9 cellular contexts compared by ENCODE assay signal in genomic region chr13:25170554-25171107, GRCh38. TPM values are rescaled to one million over a fixed set of nuclear protein-coding genes. Genes with fewer than 3 reads are reported as not detected.
DNase-seq lines count a peak whose midpoint lies in the region.
"Had no signal": no experiment of that assay in that cellular context is flagged by ENCODE, and none has a peak within 500 bp of the region (broad histone marks: within the 10 kb centered on the region; RNA-seq: fewer than 3 reads in every experiment).

No MANE protein-coding gene starts in this region.

- no peak overlapping the region for H2BK5ac ChIP-seq in neuronal stem cell (ENCODE audit: low read length)

- H3K4ac ChIP-seq in neuronal stem cell (ENCODE audit: low read length), result no peak overlapping the region

- H3K27me3 ChIP-seq in HUES6 (ENCODE audit: control insufficient read depth, insufficient read depth, low read length), result peaks cover 66% of the 10 kb centered on the region
- H3K27me3 ChIP-seq in neuronal stem cell (ENCODE audit: control insufficient read depth in 3 of 3, insufficient read depth in 3 of 3, low read depth in 1 of 3, low read length in 3 of 3), result peaks cover 16 to 31% (median 24%) of the 10 kb centered on the region in 3 experiments

- peak overlapping the region; percentile 39 for H2BK15ac ChIP-seq in neuronal stem cell (ENCODE audit: low read length)

- H3K79me1 ChIP-seq in neuronal stem cell (ENCODE audit: low read depth, low read length), result no peaks in the 10 kb centered on the region

- H2AK5ac ChIP-seq in neuronal stem cell (ENCODE audit: low read depth, low read length), result no peak overlapping the region

- H3K9ac ChIP-seq in HUES6 (ENCODE audit: low read length) (no peak overlapping the region), neuronal stem cell (ENCODE audit: low read depth, low read length, poor library complexity) (peak overlapping the region; percentile 84)

- H4K8ac ChIP-seq in neuronal stem cell (ENCODE audit: low read depth, low read length), result no peak overlapping the region

- H2BK120ac ChIP-seq in neuronal stem cell (ENCODE audit: low read depth, low read length), result no peak overlapping the region

- peak overlapping the region; percentile 97 for H3K4me2 ChIP-seq in neuronal stem cell (ENCODE audit: insufficient read depth, low read length, poor library complexity, severe bottlenecking)

- peak overlapping the region; percentile 91 for H3K18ac ChIP-seq in neuronal stem cell (ENCODE audit: low read length)

- H3K4me3 ChIP-seq in HUES6 (ENCODE audit: low read depth, low read length) (peak overlapping the region; percentile 68), neuronal stem cell (ENCODE audit: low read length in 2 of 2) (peak overlapping the region; percentile 44 to 81)

- H3K14ac ChIP-seq in neuronal stem cell (ENCODE audit: low read length), result no peak overlapping the region

- H3K4me1 ChIP-seq in HUES6 (ENCODE audit: control insufficient read depth, insufficient read depth, low read length) (peaks cover 19% of the 10 kb centered on the region), neuronal stem cell (ENCODE audit: control insufficient read depth in 2 of 2, insufficient read depth in 1 of 2, low read depth in 1 of 2, low read length in 2 of 2) (peaks cover 4 to 5% of the 10 kb centered on the region in 2 donors)

- WGBS in neuronal stem cell (ENCODE audit: extremely low coverage in 2 of 2, insufficient read length in 2 of 2, insufficient replicate concordance in 1 of 2), 2 donors, result no CpG with 5 or more reads among the region's 74 CpGs

- H2AFZ ChIP-seq in neuronal stem cell (ENCODE audit: low read length), result peak overlapping the region; percentile 83

- H3K9me3 ChIP-seq in HUES6 (ENCODE audit: control insufficient read depth, insufficient read depth, low read depth, low read length) (no peaks in the 10 kb centered on the region), neuronal stem cell (replicated peaks in 1 of 2; ENCODE audit: control insufficient read depth in 2 of 2, insufficient read depth in 1 of 2, low read depth in 1 of 2, low read length in 2 of 2) (peaks cover 6 to 18% of the 10 kb centered on the region in 2 donors)

- H3K23ac ChIP-seq in neuronal stem cell (ENCODE audit: low read depth, low read length, poor library complexity), result no peak overlapping the region

- DNase-seq in D341Med (ENCODE audit: low spot score), result peak; percentile 56
- peak; percentile 70 for DNase-seq in ecto neural progenitor cell (ENCODE audit: low spot score)
- no peak for DNase-seq in neuronal stem cell (ENCODE audit: low spot score)
- DNase-seq in activated effector memory CD4-positive, alpha-beta T cell treated with anti-CD3 and anti-CD28 coated beads, Interleukin-2, amount 50 U/mL, for 16 hours, result no peak
- no peak for DNase-seq in NCI-H1436 (lab: John Stamatoyannopoulos, UW)
- DNase-seq in NCI-H2171 treated with DMSO at 0.1 percent for 48 hours (lab: John Stamatoyannopoulos, UW), result no peak
- no peak for DNase-seq in activated CD4-positive, CD25-positive, alpha-beta regulatory T cell (lab: John Stamatoyannopoulos, UW)
- DNase-seq: SW 1271 had no signal

- H2BK12ac ChIP-seq in neuronal stem cell (ENCODE audit: low read length), result no peak overlapping the region

- H3K27ac ChIP-seq in HUES6 (ENCODE audit: low read depth, low read length) (no peak overlapping the region), neuronal stem cell (replicated peaks; ENCODE audit: low read length) (no peak overlapping the region)

- H3K36me3 ChIP-seq in HUES6 (ENCODE audit: control insufficient read depth, insufficient read depth, low read length), result no peaks in the 10 kb centered on the region
- no peaks in the 10 kb centered on the region for H3K36me3 ChIP-seq in neuronal stem cell (replicated peaks in 1 of 2; ENCODE audit: control insufficient read depth in 2 of 2, insufficient read depth in 2 of 2, low read length in 2 of 2)

- no peak overlapping the region for H4K91ac ChIP-seq in neuronal stem cell (ENCODE audit: low read depth, low read length, poor library complexity)

RNA-seq across cellular contexts. Expression of gene AMER2, which starts 1.5 kb away (rescaled TPM):
- polyA plus RNA-seq in neuronal stem cell (2013, experiment 1 of 2), result 0.35 TPM
- 0.32 TPM for polyA plus RNA-seq in neuronal stem cell (2013, experiment 2 of 2)

Comparison
In these comparisons a context has a peak if more than half of its experiments do, and no peak if none do; other contexts are left out.
1. DNase-seq: peak in D341Med (single experiment) and ecto neural progenitor cell (single experiment); none in neuronal stem cell (single experiment), activated effector memory CD4-positive, alpha-beta T cell treated with anti-CD3 and anti-CD28 coated beads, Interleukin-2, amount 50 U/mL, for 16 hours (single experiment), NCI-H1436 (single experiment), NCI-H2171 treated with DMSO at 0.1 percent for 48 hours (single experiment) and activated CD4-positive, CD25-positive, alpha-beta regulatory T cell (0 of 4).